ENCODE assay signal across 2 cellular contexts in genomic region chr19:43468354-43469159, GRCh38.
TF ChIP-seq lines count a peak whose summit lies in the region.

No MANE protein-coding gene starts in this region.

TF ChIP-seq in HepG2, 621 proteins besides CTCF, POLR2A, EP300 and RAD21:
- TF ChIP-seq ZNF629 (CRISPR knock-in tag; conservative IDR thresholded peaks at IDR 0.05) (peak; percentile 63), KLF9 (CRISPR knock-in tag; IDR thresholded peaks at IDR 0.05; ENCODE audit: low read depth) (no peak), KDM1A (CRISPR knock-in tag; IDR thresholded peaks at IDR 0.05) (peak; percentile 59; the same call in 1 of the 2 replicates)

TF ChIP-seq in SK-N-SH treated with all-trans-retinoic acid at 6 μM for 48 hours, 23 proteins besides CTCF, POLR2A, EP300 and RAD21:
- no peak for TF ChIP-seq ZFP3 (CRISPR knock-in tag; IDR thresholded peaks at IDR 0.05)
- TF ChIP-seq TCF4 (CRISPR knock-in tag; IDR thresholded peaks at IDR 0.05; ENCODE audit: borderline replicate concordance) = no peak
- TF ChIP-seq RARB (CRISPR knock-in tag; IDR thresholded peaks at IDR 0.05) = no peak
- no peak for TF ChIP-seq TOX (CRISPR knock-in tag; IDR thresholded peaks at IDR 0.05; ENCODE audit: borderline replicate concordance)
- TF ChIP-seq CREB5 (CRISPR knock-in tag; IDR thresholded peaks at IDR 0.05; ENCODE audit: low read depth) = no peak
- TF ChIP-seq SNAI2 (CRISPR knock-in tag; IDR thresholded peaks at IDR 0.05) = no peak
- no peak for TF ChIP-seq ESRRG (CRISPR knock-in tag; IDR thresholded peaks at IDR 0.05)
- no peak for TF ChIP-seq GLIS3 (CRISPR knock-in tag; IDR thresholded peaks at IDR 0.05)
- TF ChIP-seq POU6F1 (CRISPR knock-in tag; IDR thresholded peaks at IDR 0.05; ENCODE audit: borderline replicate concordance, low read depth) = no peak
- TF ChIP-seq ZNF565 (CRISPR knock-in tag; conservative IDR thresholded peaks at IDR 0.05; ENCODE audit: low read depth) = no peak
- TF ChIP-seq ZNF8 (CRISPR knock-in tag; IDR thresholded peaks at IDR 0.05) = no peak
- TF ChIP-seq ZFP30 (CRISPR knock-in tag; IDR thresholded peaks at IDR 0.05) = no peak
- no peak for TF ChIP-seq OSR1 (CRISPR knock-in tag; IDR thresholded peaks at IDR 0.05)
- TF ChIP-seq PPARA (CRISPR knock-in tag; IDR thresholded peaks at IDR 0.05; ENCODE audit: borderline replicate concordance) = no peak
- no peak for TF ChIP-seq CSDC2 (CRISPR knock-in tag; IDR thresholded peaks at IDR 0.05)
